Comparison of ENCODE assay signal across 11 cellular contexts in the genomic region with DNA sequence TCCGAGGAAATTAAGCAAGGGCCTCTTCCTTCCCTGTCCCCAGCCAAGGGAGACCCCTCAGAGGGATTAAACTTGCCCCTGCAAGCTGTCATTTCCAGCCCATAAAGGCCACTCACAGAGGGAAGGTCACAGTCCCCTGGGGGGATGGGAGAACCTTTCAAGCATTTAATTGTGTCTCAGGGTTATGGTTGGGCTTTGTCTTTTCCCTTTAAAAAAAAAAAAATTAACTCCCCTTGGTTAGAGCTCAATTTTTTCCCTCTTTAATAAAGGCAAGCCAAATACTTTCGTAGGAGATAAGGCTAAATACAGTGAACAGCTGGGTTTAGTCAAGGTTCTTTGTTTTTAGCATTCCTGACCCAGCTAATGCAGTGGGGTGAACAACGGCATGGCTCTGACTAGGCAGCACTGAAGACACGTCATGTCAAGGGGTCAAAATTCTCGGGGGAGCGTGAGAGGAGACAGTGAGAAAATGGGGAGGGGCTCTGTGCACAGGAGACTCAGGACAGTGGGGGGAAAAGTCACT. TPM values are rescaled to one million over a fixed set of nuclear protein-coding genes. Genes with fewer than 3 reads are reported as not detected.
DNase-seq lines count a peak whose midpoint lies in the region; ATAC-seq and TF ChIP-seq lines count a peak whose summit lies in the region.
"Had no signal": no experiment of that assay in that cellular context is flagged by ENCODE, and none has a peak within 500 bp of the region (broad histone marks: within the 10 kb centered on the region; RNA-seq: fewer than 3 reads in every experiment).

No MANE protein-coding gene starts in this region.

- H3K27ac ChIP-seq in SJCRH30, result peak overlapping the region; percentile 86
- peak overlapping the region; percentile 65 to 78 (median 76) for H3K27ac ChIP-seq in gastroesophageal sphincter
- H3K27ac ChIP-seq: HL-60, VCaP had no signal

- DNase-seq in AG09319 (ENCODE audit: extremely low read depth, low read depth) (peak; percentile 68), SJCRH30 (peak; percentile 70 to 76), omental fat pad (ENCODE audit: low spot score) (no peak), KBM-7 (no peak), hypothalamus (lab: John Stamatoyannopoulos, UW) (no peak)
- DNase-seq in activated CD8-positive, alpha-beta memory T cell treated with anti-CD3 and anti-CD28 coated beads, Interleukin-2, amount 10 ng/mL, durations not matched to agents 7 days and 5 days, result no peak
- DNase-seq: DMS153 had no signal

- H3K4me3 ChIP-seq in SJCRH30, result peak overlapping the region; percentile 18
- no peak overlapping the region for H3K4me3 ChIP-seq in gastroesophageal sphincter

- no peak overlapping the region for H3K4me3 Mint-ChIP-seq in activated CD8-positive, alpha-beta memory T cell treated with anti-CD3 and anti-CD28 coated beads, Interleukin-2, amount 10 ng/mL, durations not matched to agents 7 days and 5 days

- in situ Hi-C loops in KBM-7 (cut with MboI; ENCODE audit: low pct_unique_long_range_greater_than_20kb, low sequenced_read_pairs), result no loop called here

- no peak for TF ChIP-seq EP300 in gastroesophageal sphincter (IDR thresholded peaks at IDR 0.05)

- no peaks in the 10 kb centered on the region for H3K36me3 Mint-ChIP-seq in activated CD8-positive, alpha-beta memory T cell treated with anti-CD3 and anti-CD28 coated beads, Interleukin-2, amount 10 ng/mL, durations not matched to agents 7 days and 5 days

- WGBS in gastroesophageal sphincter (ENCODE audit: low coverage in 1 of 2), 2 donors, result 12 to 20% methylated on average over 1 to 3 of the region's 6 CpGs

- TF ChIP-seq CTCF in AG09319 (IDR thresholded peaks at IDR 0.05; ENCODE audit: low read depth, low read length) (no peak), gastroesophageal sphincter (IDR thresholded peaks at IDR 0.05) (no peak), omental fat pad (IDR thresholded peaks at IDR 0.05) (no peak)

- no peak for TF ChIP-seq POLR2A in gastroesophageal sphincter (IDR thresholded peaks at IDR 0.05)

- H3K9me3 ChIP-seq in SJCRH30 (replicated peaks), result no peaks in the 10 kb centered on the region
- no peaks in the 10 kb centered on the region for H3K9me3 ChIP-seq in gastroesophageal sphincter

- H3K27me3 ChIP-seq in SJCRH30, result no peaks in the 10 kb centered on the region
- no peaks in the 10 kb centered on the region for H3K27me3 ChIP-seq in gastroesophageal sphincter

- peaks cover 22% of the 10 kb centered on the region for H3K27me3 Mint-ChIP-seq in activated CD8-positive, alpha-beta memory T cell treated with anti-CD3 and anti-CD28 coated beads, Interleukin-2, amount 10 ng/mL, durations not matched to agents 7 days and 5 days

- H3K4me1 ChIP-seq in SJCRH30 (peaks cover 31% of the 10 kb centered on the region), gastroesophageal sphincter (peaks cover 8 to 46% (median 23%) of the 10 kb centered on the region in 3 donors)

- ATAC-seq in gastroesophageal sphincter (peak; percentile 75), omental fat pad (ENCODE audit: low FRiP score) (peak; percentile 80), esophagus mucosa (no peak)
- ATAC-seq in activated CD8-positive, alpha-beta memory T cell treated with anti-CD3 and anti-CD28 coated beads, Interleukin-2, amount 10 ng/mL, durations not matched to agents 7 days and 5 days, result no peak

- CTCF ChIA-PET in activated CD8-positive, alpha-beta memory T cell treated with anti-CD3 and anti-CD28 coated beads, Interleukin-2, amount 10 ng/mL, durations not matched to agents 7 days and 5 days (lab: Charles Lee), result no interaction called here

- no peaks in the 10 kb centered on the region for H3K9me3 Mint-ChIP-seq in activated CD8-positive, alpha-beta memory T cell treated with anti-CD3 and anti-CD28 coated beads, Interleukin-2, amount 10 ng/mL, durations not matched to agents 7 days and 5 days (ENCODE audit: low read depth)

- no peaks in the 10 kb centered on the region for H3K4me1 Mint-ChIP-seq in activated CD8-positive, alpha-beta memory T cell treated with anti-CD3 and anti-CD28 coated beads, Interleukin-2, amount 10 ng/mL, durations not matched to agents 7 days and 5 days

- H3K36me3 ChIP-seq in SJCRH30, result peaks cover 13% of the 10 kb centered on the region; the same call in 1 of the 2 replicates
- peaks cover 0 to 71% of the 10 kb centered on the region in 2 donors for H3K36me3 ChIP-seq in gastroesophageal sphincter

- no peak overlapping the region for H3K27ac Mint-ChIP-seq in activated CD8-positive, alpha-beta memory T cell treated with anti-CD3 and anti-CD28 coated beads, Interleukin-2, amount 10 ng/mL, durations not matched to agents 7 days and 5 days

RNA-seq across cellular contexts. Expression of a gene that starts 30.4 kb away (rescaled TPM):
- total RNA-seq in SJCRH30 (2014; rRNA removed; shearing (Covaris generic)), result 6.5 and 8.5 TPM in 2 replicates
- total RNA-seq in gastroesophageal sphincter (10 to 100 TPM; 17.2 to 49.6 (median 40.5) TPM), omental fat pad (10 to 100 TPM in 3 of 4 donors, 1 to 10 TPM in 1; 8.3 to 20.2 (median 11.2) TPM), esophagus mucosa (3.1 TPM)
- total RNA-seq in activated CD8-positive, alpha-beta memory T cell treated with anti-CD3 and anti-CD28 coated beads, Interleukin-2, amount 10 ng/mL, durations not matched to agents 7 days and 5 days, result under 1 TPM; 0.61 to 0.75 TPM

Comparison
In these comparisons a context has a peak if more than half of its experiments do, and no peak if none do; other contexts are left out.
1. DNase-seq: peak in AG09319 (single experiment) and SJCRH30 (2 of 2); none in omental fat pad (single experiment), KBM-7 (single experiment), activated CD8-positive, alpha-beta memory T cell treated with anti-CD3 and anti-CD28 coated beads, Interleukin-2, amount 10 ng/mL, durations not matched to agents 7 days and 5 days (single experiment) and hypothalamus (0 of 51).
2. ATAC-seq: peak in gastroesophageal sphincter (single experiment) and omental fat pad (single experiment); none in activated CD8-positive, alpha-beta memory T cell treated with anti-CD3 and anti-CD28 coated beads, Interleukin-2, amount 10 ng/mL, durations not matched to agents 7 days and 5 days (single experiment) and esophagus mucosa (single experiment).